In genomic region chr10:49177391-49178355, GRCh38 we compare ENCODE assay signal across 1 cellular context.
TF ChIP-seq lines count a peak whose summit lies in the region.

No MANE protein-coding gene starts in this region.

TF ChIP-seq in K562, 482 proteins besides CTCF, POLR2A, EP300 and RAD21 (continued from another document):
- TF ChIP-seq ZBTB11 (CRISPR knock-in tag; IDR thresholded peaks at IDR 0.05) = peak in 1 of 3 experiments; percentile 38; a peak in 2 of 6 replicates
- TF ChIP-seq CBX1 (IDR thresholded peaks at IDR 0.05; ENCODE audit: low read depth) = no peak
- TF ChIP-seq E2F3 (CRISPR knock-in tag; IDR thresholded peaks at IDR 0.05) = no peak
- TF ChIP-seq ZNF764 (CRISPR knock-in tag; IDR thresholded peaks at IDR 0.05; ENCODE audit: low read depth) = no peak
- TF ChIP-seq FOXJ2 (tag; IDR thresholded peaks at IDR 0.05) = no peak
- no peak for TF ChIP-seq KDM1A (IDR thresholded peaks at IDR 0.05)
- TF ChIP-seq USF1 (CRISPR knock-in tag; IDR thresholded peaks at IDR 0.05) = peak; percentile 37
- no peak for TF ChIP-seq ZNF696 (CRISPR knock-in tag; conservative IDR thresholded peaks at IDR 0.05)
- TF ChIP-seq NUFIP1 (IDR thresholded peaks at IDR 0.05; ENCODE audit: partially characterized antibody) = no peak
